11 cellular contexts compared by ENCODE assay signal in genomic region chr2:64862623-64863022, GRCh38.
DNase-seq lines count a peak whose midpoint lies in the region; ATAC-seq and TF ChIP-seq lines count a peak whose summit lies in the region.
"Had no signal": no experiment of that assay in that cellular context is flagged by ENCODE, and none has a peak within 500 bp of the region (broad histone marks: within the 10 kb centered on the region; RNA-seq: fewer than 3 reads in every experiment).

No MANE protein-coding gene starts in this region.

- no peaks in the 10 kb centered on the region for H3K27me3 ChIP-seq in OCI-LY1 (ENCODE audit: insufficient read depth, low read length)
- no peaks in the 10 kb centered on the region for H3K27me3 ChIP-seq in tibial nerve

- peaks cover 10 to 24% of the 10 kb centered on the region in 2 donors for H3K27me3 Mint-ChIP-seq in effector memory CD8-positive, alpha-beta T cell

- H4K20me1 ChIP-seq in OCI-LY1 (ENCODE audit: insufficient read depth, low read length), result no peaks in the 10 kb centered on the region

- peak overlapping the region; percentile 94 for H3K27ac ChIP-seq in OCI-LY1 (ENCODE audit: low read depth, low read length, poor library complexity, severe bottlenecking)
- no peak overlapping the region for H3K27ac ChIP-seq in tibial nerve
- H3K27ac ChIP-seq: parathyroid adenoma had no signal

- no peaks in the 10 kb centered on the region for H3K9me3 Mint-ChIP-seq in effector memory CD8-positive, alpha-beta T cell
- H3K9me3 Mint-ChIP-seq: mesothelial cell of epicardium had no signal

- H3K4me3 Mint-ChIP-seq in effector memory CD8-positive, alpha-beta T cell, result no peak overlapping the region
- H3K4me3 Mint-ChIP-seq: mesothelial cell of epicardium had no signal

- DNase-seq in AG08395 (ENCODE audit: low spot score) (peak; percentile 18), EH (ENCODE audit: low read depth) (peak; percentile 34), tibial nerve (ENCODE audit: low spot score in 2 of 2) (no peak), hippocampal formation (lab: John Stamatoyannopoulos, UW) (no peak)
- DNase-seq in effector memory CD8-positive, alpha-beta T cell, result no peak
- DNase-seq in central memory CD4-positive, alpha-beta T cell, result no peak
- DNase-seq: DMS79 treated with DMSO at 0.1 percent for 48 hours had no signal

- H3K9me3 ChIP-seq in OCI-LY1 (ENCODE audit: low read length), result no peaks in the 10 kb centered on the region; the same call in 1 of the 2 replicates
- H3K9me3 ChIP-seq in tibial nerve, result no peaks in the 10 kb centered on the region

- ATAC-seq in effector memory CD8-positive, alpha-beta T cell (replicated peaks), result peak; percentile 18
- no peak for ATAC-seq in GM18520 (IDR thresholded peaks at IDR 0.05; ENCODE audit: unreplicated experiment)

- H3K27ac Mint-ChIP-seq in effector memory CD8-positive, alpha-beta T cell, result no peak overlapping the region
- H3K27ac Mint-ChIP-seq: mesothelial cell of epicardium had no signal

- peaks cover 88% of the 10 kb centered on the region for H3K4me1 ChIP-seq in OCI-LY1 (ENCODE audit: insufficient read depth, low read length, severe bottlenecking)
- H3K4me1 ChIP-seq in tibial nerve, result peaks cover 8 to 59% (median 34%) of the 10 kb centered on the region in 4 donors

- H3K4me2 ChIP-seq in OCI-LY1 (ENCODE audit: low read length), result no peak overlapping the region

- H3K9ac ChIP-seq in OCI-LY1 (ENCODE audit: low read length), result no peak overlapping the region
- H3K9ac ChIP-seq: parathyroid adenoma had no signal

- no peak for TF ChIP-seq EP300 in tibial nerve (IDR thresholded peaks at IDR 0.05)

- no peak for TF ChIP-seq CTCF in OCI-LY1 (IDR thresholded peaks at IDR 0.05; ENCODE audit: low read length)
- no peak for TF ChIP-seq CTCF in tibial nerve (IDR thresholded peaks at IDR 0.05)

- no peak for TF ChIP-seq POLR2A in tibial nerve (IDR thresholded peaks at IDR 0.05)

- no peak overlapping the region for H3K4me3 ChIP-seq in OCI-LY1 (ENCODE audit: low read depth, low read length, poor library complexity, severe bottlenecking)
- no peak overlapping the region for H3K4me3 ChIP-seq in tibial nerve

- H3K79me2 ChIP-seq in OCI-LY1 (ENCODE audit: insufficient read depth, low read length), result no peaks in the 10 kb centered on the region

- 67 to 71% methylated on average over 1 of the region's 1 CpG for WGBS in tibial nerve, 2 donors

- H3F3A ChIP-seq in OCI-LY1 (ENCODE audit: insufficient read depth, low read length), result 0 out of 2 replicates have a peak, but pooled peaks cover 7% of the 10 kb centered on the region

- H3K4me1 Mint-ChIP-seq in effector memory CD8-positive, alpha-beta T cell (ENCODE audit: low read depth in 2 of 2), result no peaks in the 10 kb centered on the region

- H3K36me3 ChIP-seq in OCI-LY1 (ENCODE audit: insufficient read depth, low read length), result no peaks in the 10 kb centered on the region
- H3K36me3 ChIP-seq in tibial nerve, result no peaks in the 10 kb centered on the region

- H3K9me2 ChIP-seq in OCI-LY1 (ENCODE audit: low read depth, low read length), result no peaks in the 10 kb centered on the region

- no peak overlapping the region for H2AFZ ChIP-seq in OCI-LY1 (ENCODE audit: low read length)
- H2AFZ ChIP-seq: parathyroid adenoma had no signal

- peaks cover 3% of the 10 kb centered on the region for H3K36me3 Mint-ChIP-seq in effector memory CD8-positive, alpha-beta T cell (ENCODE audit: insufficient read depth)
- H3K36me3 Mint-ChIP-seq: mesothelial cell of epicardium had no signal

Comparison
In these comparisons a context has a peak if more than half of its experiments do, and no peak if none do; other contexts are left out.
1. DNase-seq: peak in AG08395 (single experiment) and EH (single experiment); none in effector memory CD8-positive, alpha-beta T cell (0 of 3), tibial nerve (0 of 2), hippocampal formation (0 of 2) and central memory CD4-positive, alpha-beta T cell (single experiment).